Comparison of ENCODE assay signal across 26 cellular contexts in genomic region chr4:43983610-43984009, GRCh38.
"Had no signal": no experiment of that assay in that cellular context is flagged by ENCODE, and none has a peak within 500 bp of the region (broad histone marks: within the 10 kb centered on the region; RNA-seq: fewer than 3 reads in every experiment).

No MANE protein-coding gene starts in this region.

- H3K27me3 ChIP-seq: esophagus squamous epithelium, gastrocnemius medialis, heart right ventricle, left lung had no signal

- FAIRE-seq: endometrium, islet of Langerhans, keratinocyte had no signal

- ATAC-seq: effector memory CD8-positive, alpha-beta T cell; esophagus mucosa; gastrocnemius medialis; heart right ventricle; left cardiac atrium; left lung; left ventricle myocardium superior; lower lobe of right lung; mucosa of descending colon; naive thymus-derived CD8-positive, alpha-beta T cell had no signal

- DNase-seq: cortex of kidney; effector CD8-positive, alpha-beta T cell; effector memory CD8-positive, alpha-beta T cell; endodermal cell; erythroblast; esophagus squamous epithelium; foreskin fibroblast; foreskin melanocyte; gastrocnemius medialis; glutamatergic neuron; head of caudate nucleus; heart right ventricle; hippocampal formation; left cardiac atrium; left lung; left ventricle myocardium superior; lower lobe of right lung; mesenchymal stem cell; mucosa of descending colon; naive B cell; naive thymus-derived CD8-positive, alpha-beta T cell had no signal

- H3K4me1 ChIP-seq: esophagus squamous epithelium, gastrocnemius medialis, heart right ventricle, left lung, lower lobe of right lung had no signal

- H3K36me3 ChIP-seq: esophagus squamous epithelium, gastrocnemius medialis, heart right ventricle, left lung, lower lobe of right lung had no signal

- H3K27ac ChIP-seq: epithelial cell of prostate, esophagus squamous epithelium, gastrocnemius medialis, heart right ventricle, left lung, lower lobe of right lung had no signal

- H3K4me3 ChIP-seq: esophagus squamous epithelium, gastrocnemius medialis, heart right ventricle, left lung, lower lobe of right lung, mucosa of descending colon had no signal

- H3K9me3 ChIP-seq: esophagus squamous epithelium, gastrocnemius medialis, lower lobe of right lung had no signal
